ENCODE assay signal across 24 cellular contexts in genomic region chr1:32896451-32896850, GRCh38. TPM values are rescaled to one million over a fixed set of nuclear protein-coding genes. Genes with fewer than 3 reads are reported as not detected.
"Had no signal": no experiment of that assay in that cellular context is flagged by ENCODE, and none has a peak within 500 bp of the region (broad histone marks: within the 10 kb centered on the region; RNA-seq: fewer than 3 reads in every experiment).

No MANE protein-coding gene starts in this region.

- H3K36me3 ChIP-seq: breast epithelium, heart left ventricle, left lung, neutrophil, pancreas, tibial nerve had no signal

- H3K27me3 ChIP-seq: breast epithelium, pancreas had no signal

- DNase-seq: activated CD8-positive, alpha-beta memory T cell treated with anti-CD3 and anti-CD28 coated beads for 24 hours; activated CD8-positive, alpha-beta memory T cell treated with anti-CD3 and anti-CD28 coated beads, Interleukin-2, amount 50 U/mL, for 4 hours; activated naive CD4-positive, alpha-beta T cell treated with Interleukin-2 at 50 U/mL for 16 hours; activated naive CD8-positive, alpha-beta T cell treated with anti-CD3 and anti-CD28 coated beads for 36 hours; activated T-cell treated with anti-CD3 and anti-CD28 coated beads, Interleukin-2, amount 50 U/mL, for 4 hours; heart left ventricle; naive thymus-derived CD8-positive, alpha-beta T cell; psoas muscle; stimulated activated CD4-positive, alpha-beta T cell treated with anti-CD3 and anti-CD28 coated beads, Interleukin-1b, Interleukin-23, amount 100 ng/mL, for 48 hours; stimulated activated naive CD8-positive, alpha-beta T cell treated with anti-CD3 and anti-CD28 coated beads, Interleukin-15, amount 100 ng/mL, for 72 hours; T-helper 9 cell had no signal

- H3K27ac Mint-ChIP-seq: activated naive CD8-positive, alpha-beta T cell treated with anti-CD3 and anti-CD28 coated beads for 36 hours; stimulated activated effector memory CD8-positive, alpha-beta T cell treated with anti-CD3 and anti-CD28 coated beads, Interleukin-12 subunit alpha, Interleukin-12 subunit beta, amount 100 ng/mL, for 72 hours; stimulated activated naive CD8-positive, alpha-beta T cell treated with anti-CD3 and anti-CD28 coated beads, Interleukin-15, amount 100 ng/mL, for 72 hours had no signal

- ATAC-seq: activated T-cell treated with anti-CD3 and anti-CD28 coated beads, Interleukin-2, amount 50 U/mL, for 4 hours; gastroesophageal sphincter; heart left ventricle; left lung; naive thymus-derived CD8-positive, alpha-beta T cell; pancreas; psoas muscle; right cardiac atrium; stimulated activated effector memory CD8-positive, alpha-beta T cell treated with anti-CD3 and anti-CD28 coated beads, Interleukin-12 subunit alpha, Interleukin-12 subunit beta, amount 100 ng/mL, for 72 hours; stimulated activated naive CD8-positive, alpha-beta T cell treated with anti-CD3 and anti-CD28 coated beads, Interleukin-15, amount 100 ng/mL, for 72 hours; WTC11 had no signal

- H3K4me3 ChIP-seq: breast epithelium, gastroesophageal sphincter, heart left ventricle, left lung, lung, pancreas, psoas muscle, tibial nerve had no signal

- H3K4me3 Mint-ChIP-seq: activated naive CD8-positive, alpha-beta T cell treated with anti-CD3 and anti-CD28 coated beads for 36 hours; activated T-cell treated with anti-CD3 and anti-CD28 coated beads, Interleukin-2, amount 50 U/mL, for 4 hours; stimulated activated effector memory CD8-positive, alpha-beta T cell treated with anti-CD3 and anti-CD28 coated beads, Interleukin-12 subunit alpha, Interleukin-12 subunit beta, amount 100 ng/mL, for 72 hours; stimulated activated naive CD8-positive, alpha-beta T cell treated with anti-CD3 and anti-CD28 coated beads, Interleukin-15, amount 100 ng/mL, for 72 hours; WTC11 had no signal

- H3K9me3 ChIP-seq: breast epithelium, gastroesophageal sphincter, heart left ventricle, left lung, neutrophil, pancreas, psoas muscle, tibial nerve had no signal

- H3K27ac ChIP-seq: breast epithelium, gastroesophageal sphincter, heart left ventricle, left lung, neutrophil, pancreas, psoas muscle, tibial nerve had no signal

- H3K4me1 ChIP-seq: psoas muscle had no signal

- H3K9me3 Mint-ChIP-seq: activated naive CD8-positive, alpha-beta T cell treated with anti-CD3 and anti-CD28 coated beads for 36 hours; activated T-cell treated with anti-CD3 and anti-CD28 coated beads, Interleukin-2, amount 50 U/mL, for 4 hours; stimulated activated effector memory CD8-positive, alpha-beta T cell treated with anti-CD3 and anti-CD28 coated beads, Interleukin-12 subunit alpha, Interleukin-12 subunit beta, amount 100 ng/mL, for 72 hours; stimulated activated naive CD8-positive, alpha-beta T cell treated with anti-CD3 and anti-CD28 coated beads, Interleukin-15, amount 100 ng/mL, for 72 hours had no signal

- H3K36me3 Mint-ChIP-seq: activated naive CD8-positive, alpha-beta T cell treated with anti-CD3 and anti-CD28 coated beads for 36 hours; stimulated activated effector memory CD8-positive, alpha-beta T cell treated with anti-CD3 and anti-CD28 coated beads, Interleukin-12 subunit alpha, Interleukin-12 subunit beta, amount 100 ng/mL, for 72 hours; WTC11 had no signal

RNA-seq across cellular contexts. Expression of gene TMEM54, which starts 4.7 kb away (rescaled TPM):
- total RNA-seq: naive thymus-derived CD8-positive, alpha-beta T cell had no signal
- polyA plus RNA-seq: naive thymus-derived CD8-positive, alpha-beta T cell had no signal

RNA-seq across cellular contexts. Expression of gene HPCA, which starts 10.2 kb away (rescaled TPM):
- total RNA-seq: activated T-cell treated with anti-CD3 and anti-CD28 coated beads, Interleukin-2, amount 50 U/mL, for 4 hours; kidney epithelial cell; naive thymus-derived CD8-positive, alpha-beta T cell; psoas muscle; right cardiac atrium; skeletal muscle tissue; T-helper 1 cell treated with Interleukin-12 subunit alpha and Interleukin-12 subunit beta and Interleukin-4 antibody, amounts not matched to agents 30 ng/mL and 1 ng/mL, for 36 hours; tibial nerve had no signal
- polyA plus RNA-seq: heart left ventricle; naive thymus-derived CD8-positive, alpha-beta T cell had no signal

RNA-seq across cellular contexts. Expression of gene FNDC5, which starts 25.7 kb away (rescaled TPM):
- total RNA-seq: activated naive CD8-positive, alpha-beta T cell treated with anti-CD3 and anti-CD28 coated beads for 36 hours; activated T-cell treated with anti-CD3 and anti-CD28 coated beads, Interleukin-2, amount 50 U/mL, for 4 hours; naive thymus-derived CD8-positive, alpha-beta T cell; T-helper 1 cell treated with Interleukin-12 subunit alpha and Interleukin-12 subunit beta and Interleukin-4 antibody, amounts not matched to agents 30 ng/mL and 1 ng/mL, for 36 hours had no signal
- polyA plus RNA-seq: naive thymus-derived CD8-positive, alpha-beta T cell had no signal
